Comparison of ENCODE assay signal across 8 cellular contexts in genomic region chrX:65585226-65585625, GRCh38. TPM values are rescaled to one million over a fixed set of nuclear protein-coding genes. Genes with fewer than 3 reads are reported as not detected.
DNase-seq lines count a peak whose midpoint lies in the region; ATAC-seq, FAIRE-seq and TF ChIP-seq lines count a peak whose summit lies in the region.
"Not testable (repeated sequence)": the region's sequence is repeated elsewhere in the genome, so short reads cannot be mapped to it uniquely, and the experiment has no call there.

No MANE protein-coding gene starts in this region.

- not testable (repeated sequence) for H3K9ac ChIP-seq in astrocyte (ENCODE audit: low read length)

- not testable (repeated sequence) for H2AFZ ChIP-seq in astrocyte (ENCODE audit: low read depth, low read length)

- not testable (repeated sequence) for FAIRE-seq in astrocyte (lab: Jason Lieb, UNC)

- H4K20me1 ChIP-seq in astrocyte (ENCODE audit: insufficient read depth, low read length): not testable (repeated sequence)

- not testable (repeated sequence) for H3K9me3 Mint-ChIP-seq in astrocyte (ENCODE audit: unreplicated experiment)

- H3K27me3 Mint-ChIP-seq in astrocyte (ENCODE audit: low read depth, unreplicated experiment): not testable (repeated sequence)

- DNase-seq in DMS 273 (lab: John Stamatoyannopoulos, UW; ENCODE audit: unreplicated experiment): peak; percentile 48
- DNase-seq in NCI-H526 (lab: John Stamatoyannopoulos, UW): peak; percentile 57 to 64
- DNase-seq in astrocyte (ENCODE audit: low read depth): peak; percentile 18
- DNase-seq in mesenteric fat pad (ENCODE audit: low spot score): peak; percentile 71

- ATAC-seq in GM18502 (IDR thresholded peaks at IDR 0.05; ENCODE audit: poor library complexity, unreplicated experiment) (peak; percentile 53), GM18868 (IDR thresholded peaks at IDR 0.05; ENCODE audit: unreplicated experiment) (peak; percentile 44), GM19463 (IDR thresholded peaks at IDR 0.05; ENCODE audit: unreplicated experiment) (peak; percentile 33), HG03175 (IDR thresholded peaks at IDR 0.05; ENCODE audit: unreplicated experiment) (peak; percentile 50)

- H3K4me2 ChIP-seq in astrocyte (ENCODE audit: low read length): not testable (repeated sequence)

- H3K4me3 ChIP-seq in astrocyte (ENCODE audit: insufficient read depth, low read depth, low read length): not testable (repeated sequence)

- not testable (repeated sequence) for H3K27me3 ChIP-seq in astrocyte (ENCODE audit: insufficient read depth, low read length)

- H3K4me1 Mint-ChIP-seq in astrocyte (ENCODE audit: low read depth, unreplicated experiment): not testable (repeated sequence)

- not testable (repeated sequence) for TF ChIP-seq CTCF in astrocyte (IDR thresholded peaks at IDR 0.05; ENCODE audit: insufficient read depth, low read depth, low read length)

- not testable (repeated sequence) for H3K4me1 ChIP-seq in astrocyte (ENCODE audit: insufficient read depth, low read length)

- not testable (repeated sequence) for H3K27ac ChIP-seq in astrocyte (ENCODE audit: low read depth, low read length)

- H3K79me2 ChIP-seq in astrocyte (ENCODE audit: insufficient read depth, low read length): not testable (repeated sequence)

- not testable (repeated sequence) for H3K9me3 ChIP-seq in astrocyte (ENCODE audit: insufficient read depth, low read depth, low read length)

- not testable (repeated sequence) for H3K36me3 Mint-ChIP-seq in astrocyte (ENCODE audit: low read depth, unreplicated experiment)

- not testable (repeated sequence) for H3K36me3 ChIP-seq in astrocyte (ENCODE audit: insufficient read depth, low read length)

- not testable (repeated sequence) for H3K27ac Mint-ChIP-seq in astrocyte (ENCODE audit: unreplicated experiment)

- H3K4me3 Mint-ChIP-seq in astrocyte (ENCODE audit: unreplicated experiment): not testable (repeated sequence)

RNA-seq across cellular contexts. Expression of gene LAS1L, which starts 50.6 kb away (rescaled TPM):
- 28.8 and 35.4 TPM in 2 replicates for total RNA-seq in astrocyte
- total RNA-seq in mesenteric fat pad: 23.2 TPM

Comparison
In these comparisons a context has a peak if more than half of its experiments do, and no peak if none do; other contexts are left out.
1. DNase-seq: peak in every context shown above with its lines; median percentile 71 in mesenteric fat pad; 60 in NCI-H526; 48 in DMS 273; 18 in astrocyte.